In the genomic region with DNA sequence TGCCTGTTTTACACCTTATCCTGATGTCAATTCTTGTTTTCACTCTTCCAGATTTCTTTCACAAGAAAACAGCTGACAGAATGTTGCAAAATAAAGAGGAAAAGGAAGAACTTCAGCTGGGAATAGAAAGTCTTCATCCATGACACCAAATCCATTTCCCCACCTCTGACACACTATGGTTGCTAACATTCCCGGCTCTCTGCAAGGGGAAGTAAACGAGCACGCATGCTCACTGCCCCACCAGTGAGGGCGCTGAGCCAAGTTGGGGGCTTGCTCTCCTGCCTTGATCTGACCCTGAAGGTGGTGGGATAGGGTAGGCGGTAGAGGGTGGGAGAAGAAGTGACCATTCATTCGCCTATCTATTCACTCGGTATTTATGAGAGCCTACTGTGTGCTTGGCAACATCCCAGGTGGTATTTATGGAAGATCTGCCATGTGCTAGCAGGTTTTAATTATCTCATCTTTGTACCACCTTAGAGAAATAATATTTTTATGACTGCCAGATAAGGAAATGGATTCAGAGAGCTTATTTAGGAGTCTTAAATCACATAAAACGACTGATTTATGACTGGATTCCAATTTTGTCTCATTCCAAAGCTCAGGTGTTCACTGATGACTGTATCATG, we compare ENCODE assay signal across 2 cellular contexts.
TF ChIP-seq lines count a peak whose summit lies in the region.

No MANE protein-coding gene starts in this region.

TF ChIP-seq in IMR-90, 13 proteins besides CTCF, POLR2A, EP300 and RAD21:
- TF ChIP-seq MAZ (IDR thresholded peaks at IDR 0.05; ENCODE audit: borderline replicate concordance, low read depth, low read length) = no peak
- TF ChIP-seq, protein P1, sequence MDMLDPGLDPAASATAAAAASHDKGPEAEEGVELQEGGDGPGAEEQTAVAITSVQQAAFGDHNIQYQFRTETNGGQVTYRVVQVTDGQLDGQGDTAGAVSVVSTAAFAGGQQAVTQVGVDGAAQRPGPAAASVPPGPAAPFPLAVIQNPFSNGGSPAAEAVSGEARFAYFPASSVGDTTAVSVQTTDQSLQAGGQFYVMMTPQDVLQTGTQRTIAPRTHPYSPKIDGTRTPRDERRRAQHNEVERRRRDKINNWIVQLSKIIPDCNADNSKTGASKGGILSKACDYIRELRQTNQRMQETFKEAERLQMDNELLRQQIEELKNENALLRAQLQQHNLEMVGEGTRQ (IDR thresholded peaks at IDR 0.05; ENCODE audit: low read depth, low read length) = no peak
- no peak for TF ChIP-seq CHD1 (IDR thresholded peaks at IDR 0.05; ENCODE audit: low read depth, low read length)
- TF ChIP-seq CEBPB (IDR thresholded peaks at IDR 0.05; ENCODE audit: low read depth, low read length) = no peak
- TF ChIP-seq MAFK (IDR thresholded peaks at IDR 0.05; ENCODE audit: low read depth, low read length) = no peak
- no peak for TF ChIP-seq FOS (IDR thresholded peaks at IDR 0.05; ENCODE audit: low read depth, low read length)
- no peak for TF ChIP-seq RFX5 (IDR thresholded peaks at IDR 0.05; ENCODE audit: low read depth, low read length)
- TF ChIP-seq SMC3 (IDR thresholded peaks at IDR 0.05; ENCODE audit: low read depth, low read length) = no peak
- TF ChIP-seq NFE2L2 (IDR thresholded peaks at IDR 0.05; ENCODE audit: low read depth, low read length) = no peak
- TF ChIP-seq BHLHE40 (IDR thresholded peaks at IDR 0.05; ENCODE audit: low read depth, low read length) = no peak
- no peak for TF ChIP-seq MXI1 (IDR thresholded peaks at IDR 0.05; ENCODE audit: borderline replicate concordance, low read depth, low read length)
- no peak for TF ChIP-seq RCOR1 (IDR thresholded peaks at IDR 0.05; ENCODE audit: insufficient replicate concordance, low read length)
- TF ChIP-seq, protein P2, sequence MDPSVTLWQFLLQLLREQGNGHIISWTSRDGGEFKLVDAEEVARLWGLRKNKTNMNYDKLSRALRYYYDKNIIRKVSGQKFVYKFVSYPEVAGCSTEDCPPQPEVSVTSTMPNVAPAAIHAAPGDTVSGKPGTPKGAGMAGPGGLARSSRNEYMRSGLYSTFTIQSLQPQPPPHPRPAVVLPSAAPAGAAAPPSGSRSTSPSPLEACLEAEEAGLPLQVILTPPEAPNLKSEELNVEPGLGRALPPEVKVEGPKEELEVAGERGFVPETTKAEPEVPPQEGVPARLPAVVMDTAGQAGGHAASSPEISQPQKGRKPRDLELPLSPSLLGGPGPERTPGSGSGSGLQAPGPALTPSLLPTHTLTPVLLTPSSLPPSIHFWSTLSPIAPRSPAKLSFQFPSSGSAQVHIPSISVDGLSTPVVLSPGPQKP (IDR thresholded peaks at IDR 0.05; ENCODE audit: borderline replicate concordance, low read depth, low read length) = no peak

TF ChIP-seq in K562, 482 proteins besides CTCF, POLR2A, EP300 and RAD21:
- TF ChIP-seq ZNF324 (CRISPR knock-in tag; IDR thresholded peaks at IDR 0.05) (no peak), BMI1 (IDR thresholded peaks at IDR 0.05; ENCODE audit: low read length) (no peak), ZKSCAN1 (IDR thresholded peaks at IDR 0.05; ENCODE audit: low read depth, low read length) (peak; percentile 50; the same call in 1 of the 2 replicates), MXI1 (IDR thresholded peaks at IDR 0.05; ENCODE audit: low read depth, low read length) (no peak), FOXP1 (CRISPR knock-in tag; IDR thresholded peaks at IDR 0.05) (no peak), NFIC (IDR thresholded peaks at IDR 0.05) (peak; percentile 30; the same call in 1 of the 2 replicates), ZFX (CRISPR knock-in tag; IDR thresholded peaks at IDR 0.05) (no peak), NRF1 (conservative IDR thresholded peaks at IDR 0.05 in 1 of 2, IDR thresholded peaks at IDR 0.05 in 1 of 2) (peak; percentile 32 to 49; a peak in 2 of 4 replicates)
- TF ChIP-seq, protein P3, sequence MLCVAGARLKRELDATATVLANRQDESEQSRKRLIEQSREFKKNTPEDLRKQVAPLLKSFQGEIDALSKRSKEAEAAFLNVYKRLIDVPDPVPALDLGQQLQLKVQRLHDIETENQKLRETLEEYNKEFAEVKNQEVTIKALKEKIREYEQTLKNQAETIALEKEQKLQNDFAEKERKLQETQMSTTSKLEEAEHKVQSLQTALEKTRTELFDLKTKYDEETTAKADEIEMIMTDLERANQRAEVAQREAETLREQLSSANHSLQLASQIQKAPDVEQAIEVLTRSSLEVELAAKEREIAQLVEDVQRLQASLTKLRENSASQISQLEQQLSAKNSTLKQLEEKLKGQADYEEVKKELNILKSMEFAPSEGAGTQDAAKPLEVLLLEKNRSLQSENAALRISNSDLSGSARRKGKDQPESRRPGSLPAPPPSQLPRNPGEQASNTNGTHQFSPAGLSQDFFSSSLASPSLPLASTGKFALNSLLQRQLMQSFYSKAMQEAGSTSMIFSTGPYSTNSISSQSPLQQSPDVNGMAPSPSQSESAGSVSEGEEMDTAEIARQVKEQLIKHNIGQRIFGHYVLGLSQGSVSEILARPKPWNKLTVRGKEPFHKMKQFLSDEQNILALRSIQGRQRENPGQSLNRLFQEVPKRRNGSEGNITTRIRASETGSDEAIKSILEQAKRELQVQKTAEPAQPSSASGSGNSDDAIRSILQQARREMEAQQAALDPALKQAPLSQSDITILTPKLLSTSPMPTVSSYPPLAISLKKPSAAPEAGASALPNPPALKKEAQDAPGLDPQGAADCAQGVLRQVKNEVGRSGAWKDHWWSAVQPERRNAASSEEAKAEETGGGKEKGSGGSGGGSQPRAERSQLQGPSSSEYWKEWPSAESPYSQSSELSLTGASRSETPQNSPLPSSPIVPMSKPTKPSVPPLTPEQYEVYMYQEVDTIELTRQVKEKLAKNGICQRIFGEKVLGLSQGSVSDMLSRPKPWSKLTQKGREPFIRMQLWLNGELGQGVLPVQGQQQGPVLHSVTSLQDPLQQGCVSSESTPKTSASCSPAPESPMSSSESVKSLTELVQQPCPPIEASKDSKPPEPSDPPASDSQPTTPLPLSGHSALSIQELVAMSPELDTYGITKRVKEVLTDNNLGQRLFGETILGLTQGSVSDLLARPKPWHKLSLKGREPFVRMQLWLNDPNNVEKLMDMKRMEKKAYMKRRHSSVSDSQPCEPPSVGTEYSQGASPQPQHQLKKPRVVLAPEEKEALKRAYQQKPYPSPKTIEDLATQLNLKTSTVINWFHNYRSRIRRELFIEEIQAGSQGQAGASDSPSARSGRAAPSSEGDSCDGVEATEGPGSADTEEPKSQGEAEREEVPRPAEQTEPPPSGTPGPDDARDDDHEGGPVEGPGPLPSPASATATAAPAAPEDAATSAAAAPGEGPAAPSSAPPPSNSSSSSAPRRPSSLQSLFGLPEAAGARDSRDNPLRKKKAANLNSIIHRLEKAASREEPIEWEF (CRISPR knock-in tag; IDR thresholded peaks at IDR 0.05) = no peak
- TF ChIP-seq, protein P4, sequence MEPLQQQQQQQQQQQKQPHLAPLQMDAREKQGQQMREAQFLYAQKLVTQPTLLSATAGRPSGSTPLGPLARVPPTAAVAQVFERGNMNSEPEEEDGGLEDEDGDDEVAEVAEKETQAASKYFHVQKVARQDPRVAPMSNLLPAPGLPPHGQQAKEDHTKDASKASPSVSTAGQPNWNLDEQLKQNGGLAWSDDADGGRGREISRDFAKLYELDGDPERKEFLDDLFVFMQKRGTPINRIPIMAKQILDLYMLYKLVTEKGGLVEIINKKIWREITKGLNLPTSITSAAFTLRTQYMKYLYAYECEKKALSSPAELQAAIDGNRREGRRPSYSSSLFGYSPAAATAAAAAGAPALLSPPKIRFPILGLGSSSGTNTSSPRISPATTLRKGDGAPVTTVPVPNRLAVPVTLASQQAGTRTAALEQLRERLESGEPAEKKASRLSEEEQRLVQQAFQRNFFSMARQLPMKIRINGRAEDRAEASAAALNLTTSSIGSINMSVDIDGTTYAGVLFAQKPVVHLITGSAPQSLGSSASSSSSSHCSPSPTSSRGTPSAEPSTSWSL (CRISPR knock-in tag; IDR thresholded peaks at IDR 0.05; ENCODE audit: borderline replicate concordance) = no peak
